1 cellular context compared by ENCODE assay signal in the genomic region with DNA sequence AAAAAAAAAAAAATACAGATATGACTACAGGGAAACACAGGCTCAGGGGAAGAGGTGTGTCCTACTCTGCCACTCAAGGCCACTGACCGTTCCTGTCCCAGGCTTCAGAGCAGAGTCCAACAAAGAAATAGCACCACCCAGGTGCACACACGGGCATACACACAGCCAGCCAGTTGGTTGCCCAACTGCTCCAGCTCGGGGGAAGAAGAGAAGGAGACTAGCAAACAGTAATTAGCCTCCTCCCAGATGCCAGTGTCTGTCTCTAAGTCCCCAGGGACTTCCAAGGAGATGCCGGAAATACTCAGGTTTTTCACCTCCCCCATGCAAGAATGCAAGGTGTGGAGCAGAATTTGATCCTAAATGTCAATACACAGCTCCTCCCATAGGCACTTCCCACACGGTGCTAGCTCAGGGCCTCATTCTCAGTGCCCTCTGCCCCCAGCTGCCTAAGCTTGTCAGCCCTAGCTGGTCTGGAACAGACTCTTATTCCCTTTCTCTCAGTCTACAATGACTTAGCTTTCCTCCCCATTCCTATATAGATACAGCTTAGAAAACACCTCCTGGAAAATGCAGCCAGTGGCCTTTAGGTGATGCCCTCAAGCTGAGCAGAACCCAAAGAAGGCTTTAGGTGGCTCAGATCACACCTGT.
TF ChIP-seq lines count a peak whose summit lies in the region.

No MANE protein-coding gene starts in this region.

TF ChIP-seq in HepG2, 621 proteins besides CTCF, POLR2A, EP300 and RAD21 (continued from another document and continues in another):
- TF ChIP-seq, protein P1, sequence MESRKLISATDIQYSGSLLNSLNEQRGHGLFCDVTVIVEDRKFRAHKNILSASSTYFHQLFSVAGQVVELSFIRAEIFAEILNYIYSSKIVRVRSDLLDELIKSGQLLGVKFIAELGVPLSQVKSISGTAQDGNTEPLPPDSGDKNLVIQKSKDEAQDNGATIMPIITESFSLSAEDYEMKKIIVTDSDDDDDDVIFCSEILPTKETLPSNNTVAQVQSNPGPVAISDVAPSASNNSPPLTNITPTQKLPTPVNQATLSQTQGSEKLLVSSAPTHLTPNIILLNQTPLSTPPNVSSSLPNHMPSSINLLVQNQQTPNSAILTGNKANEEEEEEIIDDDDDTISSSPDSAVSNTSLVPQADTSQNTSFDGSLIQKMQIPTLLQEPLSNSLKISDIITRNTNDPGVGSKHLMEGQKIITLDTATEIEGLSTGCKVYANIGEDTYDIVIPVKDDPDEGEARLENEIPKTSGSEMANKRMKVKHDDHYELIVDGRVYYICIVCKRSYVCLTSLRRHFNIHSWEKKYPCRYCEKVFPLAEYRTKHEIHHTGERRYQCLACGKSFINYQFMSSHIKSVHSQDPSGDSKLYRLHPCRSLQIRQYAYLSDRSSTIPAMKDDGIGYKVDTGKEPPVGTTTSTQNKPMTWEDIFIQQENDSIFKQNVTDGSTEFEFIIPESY (CRISPR knock-in tag; IDR thresholded peaks at IDR 0.05) = peak; percentile 17; the same call in 1 of the 2 replicates
- TF ChIP-seq KAT8 (CRISPR knock-in tag; IDR thresholded peaks at IDR 0.05) (0 out of 2 replicates have a peak, but pooled peaks have one; percentile 40), RBFOX2 (IDR thresholded peaks at IDR 0.05; ENCODE audit: low read depth, low read length) (0 out of 2 replicates have a peak, but pooled peaks have one; percentile 35), KDM2A (CRISPR knock-in tag; IDR thresholded peaks at IDR 0.05; ENCODE audit: borderline replicate concordance, low read depth) (peak; percentile 50; the same call in 1 of the 2 replicates), SIX4 (CRISPR knock-in tag; IDR thresholded peaks at IDR 0.05) (peak; percentile 68; the same call in 1 of the 2 replicates), NCOA1 (CRISPR knock-in tag; IDR thresholded peaks at IDR 0.05) (0 out of 2 replicates have a peak, but pooled peaks have one; percentile 32), ELF1 (CRISPR knock-in tag; IDR thresholded peaks at IDR 0.05) (0 out of 2 replicates have a peak, but pooled peaks have one; percentile 30), REPIN1 (CRISPR knock-in tag; IDR thresholded peaks at IDR 0.05; ENCODE audit: borderline replicate concordance, low read depth) (peak; percentile 70; the same call in 1 of the 2 replicates), HNF4G (IDR thresholded peaks at IDR 0.05; ENCODE audit: borderline replicate concordance, low read depth, low read length) (no peak; the same call in none of the 2 replicates), HNF4G (CRISPR knock-in tag; IDR thresholded peaks at IDR 0.05; ENCODE audit: borderline replicate concordance, low read depth) (peak; percentile 71; the same call in 1 of the 2 replicates), ZNF33A (CRISPR knock-in tag; IDR thresholded peaks at IDR 0.05; ENCODE audit: borderline replicate concordance) (no peak), NR2F1 (CRISPR knock-in tag; IDR thresholded peaks at IDR 0.05) (peak; percentile 35 to 57; a peak in 3 of 4 replicates), ZBTB42 (CRISPR knock-in tag; IDR thresholded peaks at IDR 0.05) (peak; percentile 53; the same call in 1 of the 2 replicates), AHR (CRISPR knock-in tag; IDR thresholded peaks at IDR 0.05) (0 out of 2 replicates have a peak, but pooled peaks have one; percentile 57), ZC3H13 (CRISPR knock-in tag; IDR thresholded peaks at IDR 0.05) (0 out of 2 replicates have a peak, but pooled peaks have one; percentile 27), AHDC1 (CRISPR knock-in tag; IDR thresholded peaks at IDR 0.05; ENCODE audit: borderline replicate concordance) (peak; percentile 75), SNAI1 (CRISPR knock-in tag; IDR thresholded peaks at IDR 0.05; ENCODE audit: borderline replicate concordance) (0 out of 2 replicates have a peak, but pooled peaks have one; percentile 49), IRF2 (CRISPR knock-in tag; IDR thresholded peaks at IDR 0.05) (peak; percentile 71; the same call in 1 of the 2 replicates), HDAC1 (CRISPR knock-in tag; IDR thresholded peaks at IDR 0.05) (0 out of 2 replicates have a peak, but pooled peaks have one; percentile 51), ZSCAN31 (CRISPR knock-in tag; IDR thresholded peaks at IDR 0.05; ENCODE audit: low read depth) (0 out of 2 replicates have a peak, but pooled peaks have one; percentile 61), RARA (CRISPR knock-in tag; IDR thresholded peaks at IDR 0.05) (peak; percentile 44; the same call in 1 of the 2 replicates), ZBTB7B (CRISPR knock-in tag; IDR thresholded peaks at IDR 0.05) (peak; percentile 35; the same call in 1 of the 2 replicates), ZBTB20 (CRISPR knock-in tag; IDR thresholded peaks at IDR 0.05; ENCODE audit: borderline replicate concordance, low read depth) (no peak; the same call in 1 of the 2 replicates), AGO2 (optimal IDR thresholded peaks at IDR 0.05; ENCODE audit: low read depth, low read length) (no peak), SNAPC4 (CRISPR knock-in tag; IDR thresholded peaks at IDR 0.05) (peak; percentile 67; the same call in 1 of the 2 replicates), ZBTB21 (CRISPR knock-in tag; IDR thresholded peaks at IDR 0.05) (peak; percentile 18; the same call in 1 of the 2 replicates), CENPBD1 (CRISPR knock-in tag; IDR thresholded peaks at IDR 0.05; ENCODE audit: borderline replicate concordance, low read depth) (no peak), KMT2A (CRISPR knock-in tag; IDR thresholded peaks at IDR 0.05) (peak; percentile 36; the same call in 1 of the 2 replicates), CBX5 (CRISPR knock-in tag; IDR thresholded peaks at IDR 0.05; ENCODE audit: borderline replicate concordance) (peak; percentile 47; the same call in 1 of the 2 replicates), TOE1 (CRISPR knock-in tag; IDR thresholded peaks at IDR 0.05) (peak; percentile 77; the same call in 1 of the 2 replicates)
- TF ChIP-seq, protein P2, sequence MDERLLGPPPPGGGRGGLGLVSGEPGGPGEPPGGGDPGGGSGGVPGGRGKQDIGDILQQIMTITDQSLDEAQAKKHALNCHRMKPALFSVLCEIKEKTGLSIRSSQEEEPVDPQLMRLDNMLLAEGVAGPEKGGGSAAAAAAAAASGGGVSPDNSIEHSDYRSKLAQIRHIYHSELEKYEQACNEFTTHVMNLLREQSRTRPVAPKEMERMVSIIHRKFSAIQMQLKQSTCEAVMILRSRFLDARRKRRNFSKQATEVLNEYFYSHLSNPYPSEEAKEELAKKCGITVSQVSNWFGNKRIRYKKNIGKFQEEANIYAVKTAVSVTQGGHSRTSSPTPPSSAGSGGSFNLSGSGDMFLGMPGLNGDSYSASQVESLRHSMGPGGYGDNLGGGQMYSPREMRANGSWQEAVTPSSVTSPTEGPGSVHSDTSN (CRISPR knock-in tag; IDR thresholded peaks at IDR 0.05) = peak; percentile 66
